8 cellular contexts compared by ENCODE assay signal in genomic region chr18:45255142-45255890, GRCh38.
A peak's percentile ranks its signal among the peaks of the same experiment; 100 is the strongest.
DNase-seq lines count a peak whose midpoint lies in the region; ATAC-seq and TF ChIP-seq lines count a peak whose summit lies in the region.

No MANE protein-coding gene starts in this region.

- no peaks in the 10 kb centered on the region for H3K79me2 ChIP-seq in PC-3 (ENCODE audit: low read length)
- no peaks in the 10 kb centered on the region for H3K79me2 ChIP-seq in fibroblast of lung (ENCODE audit: control insufficient read depth, insufficient read depth, low read length)

- peak overlapping the region; percentile 75 for H3K27ac Mint-ChIP-seq in nephron progenitor cell
- no peak overlapping the region for H3K27ac Mint-ChIP-seq in activated T-cell treated with anti-CD3 and anti-CD28 coated beads, Interleukin-2, amount 50 U/mL, for 24 hours
- no peak overlapping the region for H3K27ac Mint-ChIP-seq in type B pancreatic cell

- H3K36me3 ChIP-seq in PC-3 (ENCODE audit: low read depth, low read length): no peaks in the 10 kb centered on the region
- H3K36me3 ChIP-seq in fibroblast of lung (ENCODE audit: control insufficient read depth, insufficient read depth, low read length): no peaks in the 10 kb centered on the region

- intact Hi-C loops in PC-3 (cut with micrococcal nuclease): no loop called here

- H3K4me1 ChIP-seq in PC-3 (ENCODE audit: insufficient read depth, low read length) (no peaks in the 10 kb centered on the region), fibroblast of lung (ENCODE audit: control insufficient read depth, extremely low read depth, insufficient read depth, low read length) (peaks cover 16% of the 10 kb centered on the region)

- DNase-seq in AG20443 (ENCODE audit: low spot score): peak; percentile 87
- DNase-seq in PC-3: peak; percentile 12
- DNase-seq in fibroblast of lung (ENCODE audit: low read depth in 2 of 2): peak; percentile 91 to 97
- no peak for DNase-seq in nephron progenitor cell
- DNase-seq in activated T-cell treated with anti-CD3 and anti-CD28 coated beads, Interleukin-2, amount 50 U/mL, for 24 hours: no peak
- no peak for DNase-seq in stimulated activated naive CD4-positive, alpha-beta T cell (lab: John Stamatoyannopoulos, UW)
- DNase-seq in type B pancreatic cell (ENCODE audit: extremely low spot score, unreplicated experiment): no peak

- CTCF ChIA-PET in PC-3 (lab: Charles Lee): no interaction called here

- H3K27me3 Mint-ChIP-seq in nephron progenitor cell (ENCODE audit: low read depth, poor library complexity) (peaks cover 10% of the 10 kb centered on the region), type B pancreatic cell (no peaks in the 10 kb centered on the region)
- H3K27me3 Mint-ChIP-seq in activated T-cell treated with anti-CD3 and anti-CD28 coated beads, Interleukin-2, amount 50 U/mL, for 24 hours: peaks cover 2% of the 10 kb centered on the region

- H2AFZ ChIP-seq in PC-3 (ENCODE audit: low read length) (no peak overlapping the region), fibroblast of lung (ENCODE audit: low read length) (no peak overlapping the region)

- no peaks in the 10 kb centered on the region for H3K9me3 ChIP-seq in PC-3 (ENCODE audit: low read length)
- no peaks in the 10 kb centered on the region for H3K9me3 ChIP-seq in fibroblast of lung (ENCODE audit: control insufficient read depth, insufficient read depth, low read depth, low read length)

- ATAC-seq in PC-3 (no peak), GM19328 (IDR thresholded peaks at IDR 0.05; ENCODE audit: unreplicated experiment) (no peak)

- H3K4me2 ChIP-seq in PC-3 (ENCODE audit: low read length): no peak overlapping the region
- peak overlapping the region; percentile 51 for H3K4me2 ChIP-seq in fibroblast of lung (ENCODE audit: extremely low read depth, insufficient read depth, low read length)

- H3K4me1 Mint-ChIP-seq in nephron progenitor cell: peaks cover 5% of the 10 kb centered on the region
- H3K4me1 Mint-ChIP-seq in activated T-cell treated with anti-CD3 and anti-CD28 coated beads, Interleukin-2, amount 50 U/mL, for 24 hours (ENCODE audit: low read depth): no peaks in the 10 kb centered on the region
- peaks cover 6% of the 10 kb centered on the region for H3K4me1 Mint-ChIP-seq in type B pancreatic cell (ENCODE audit: unreplicated experiment)

- no peaks in the 10 kb centered on the region for H3K9me2 ChIP-seq in PC-3 (replicated peaks; ENCODE audit: low read length)

- H3K36me3 Mint-ChIP-seq in nephron progenitor cell (ENCODE audit: low read depth) (no peaks in the 10 kb centered on the region), type B pancreatic cell (no peaks in the 10 kb centered on the region)
- H3K36me3 Mint-ChIP-seq in activated T-cell treated with anti-CD3 and anti-CD28 coated beads, Interleukin-2, amount 50 U/mL, for 24 hours (ENCODE audit: low read depth): no peaks in the 10 kb centered on the region

- H3K9me3 Mint-ChIP-seq in nephron progenitor cell (peaks cover under 1% of the 10 kb centered on the region), type B pancreatic cell (no peaks in the 10 kb centered on the region)
- H3K9me3 Mint-ChIP-seq in activated T-cell treated with anti-CD3 and anti-CD28 coated beads, Interleukin-2, amount 50 U/mL, for 24 hours: no peaks in the 10 kb centered on the region

- H3K27ac ChIP-seq in PC-3 (ENCODE audit: low read length): no peak overlapping the region
- H3K27ac ChIP-seq in fibroblast of lung (ENCODE audit: insufficient read depth, low read length): peak overlapping the region; percentile 55

- no TSS peak for BruUV-seq in PC-3 (replicated peaks; lab: Mats Ljungman, UMichigan)

- no peak for TF ChIP-seq CTCF in PC-3 (conservative IDR thresholded peaks at IDR 0.05; ENCODE audit: low read depth, low read length)
- TF ChIP-seq CTCF in fibroblast of lung (conservative IDR thresholded peaks at IDR 0.05 in 1 of 2, IDR thresholded peaks at IDR 0.05 in 1 of 2; ENCODE audit: low read depth in 1 of 2, low read length in 2 of 2): peak in 1 of 2 donors; percentile 25
- TF ChIP-seq CTCF in nephron progenitor cell (IDR thresholded peaks at IDR 0.05): no peak
- TF ChIP-seq CTCF in type B pancreatic cell (conservative IDR thresholded peaks at IDR 0.05): no peak

- H3K4me3 ChIP-seq in PC-3 (ENCODE audit: low read length): no peak overlapping the region
- no peak overlapping the region for H3K4me3 ChIP-seq in fibroblast of lung (replicated peaks in 1 of 4; ENCODE audit: control extremely low read depth in 1 of 4, insufficient read depth in 1 of 4, low read depth in 3 of 4, low read length in 4 of 4)

- H3K9ac ChIP-seq in PC-3 (ENCODE audit: low read length): no peak overlapping the region
- H3K9ac ChIP-seq in fibroblast of lung (ENCODE audit: insufficient read depth, low read length): no peak overlapping the region

- H4K20me1 ChIP-seq in PC-3 (ENCODE audit: low read length) (no peaks in the 10 kb centered on the region), fibroblast of lung (ENCODE audit: control insufficient read depth, extremely low read depth, insufficient read depth, low read length) (no peaks in the 10 kb centered on the region)

- no peak overlapping the region for H3K4me3 Mint-ChIP-seq in nephron progenitor cell
- H3K4me3 Mint-ChIP-seq in activated T-cell treated with anti-CD3 and anti-CD28 coated beads, Interleukin-2, amount 50 U/mL, for 24 hours: no peak overlapping the region
- no peak overlapping the region for H3K4me3 Mint-ChIP-seq in type B pancreatic cell

- H3F3A ChIP-seq in PC-3 (ENCODE audit: low read length, unreplicated experiment): no peaks in the 10 kb centered on the region

- H3K27me3 ChIP-seq in PC-3 (ENCODE audit: low read length): no peaks in the 10 kb centered on the region
- no peaks in the 10 kb centered on the region for H3K27me3 ChIP-seq in fibroblast of lung (ENCODE audit: control insufficient read depth, insufficient read depth, low read length)

- POLR2A ChIA-PET in PC-3 (lab: Charles Lee; ENCODE audit: unreplicated experiment): no interaction called here

Comparison
In these comparisons a context has a peak if more than half of its experiments do, and no peak if none do; other contexts are left out.
1. DNase-seq: peak in AG20443 (single experiment), PC-3 (single experiment) and fibroblast of lung (2 of 2); none in nephron progenitor cell (single experiment), activated T-cell treated with anti-CD3 and anti-CD28 coated beads, Interleukin-2, amount 50 U/mL, for 24 hours (single experiment), stimulated activated naive CD4-positive, alpha-beta T cell (0 of 6) and type B pancreatic cell (single experiment).